In genomic region chr6:55528624-55529023, GRCh38 we compare ENCODE assay signal across 8 cellular contexts. TPM values are rescaled to one million over a fixed set of nuclear protein-coding genes. Genes with fewer than 3 reads are reported as not detected.
DNase-seq lines count a peak whose midpoint lies in the region; ATAC-seq and TF ChIP-seq lines count a peak whose summit lies in the region.

No MANE protein-coding gene starts in this region.

- DNase-seq in AG08395 (ENCODE audit: low spot score) (peak; percentile 4), Karpas-422 (peak; percentile 75), body of pancreas (peak in 3 of 4 donors; percentile 22 to 45 (median 40)), renal cortical epithelial cell (ENCODE audit: low read depth) (peak; percentile 69), pons (ENCODE audit: low spot score) (no peak)
- no peak for DNase-seq in activated CD8-positive, alpha-beta memory T cell treated with anti-CD3 and anti-CD28 coated beads for 24 hours

- H3K27me3 ChIP-seq in Karpas-422 (ENCODE audit: low read length) (no peaks in the 10 kb centered on the region), body of pancreas (no peaks in the 10 kb centered on the region)

- intact Hi-C loops in body of pancreas (cut with DNase I) = no loop called here

- H2AFZ ChIP-seq in Karpas-422 (ENCODE audit: low read length) = no peak overlapping the region

- H3K4me3 ChIP-seq in Karpas-422 (ENCODE audit: low read length) = no peak overlapping the region
- no peak overlapping the region for H3K4me3 ChIP-seq in body of pancreas

- H4K20me1 ChIP-seq in Karpas-422 (ENCODE audit: insufficient read depth, low read depth, low read length) = no peaks in the 10 kb centered on the region

- TF ChIP-seq POLR2A in body of pancreas (IDR thresholded peaks at IDR 0.05) = no peak

- no peak overlapping the region for H3K9ac ChIP-seq in Karpas-422 (ENCODE audit: low read length)

- H3K4me2 ChIP-seq in Karpas-422 (ENCODE audit: low read depth, low read length, poor library complexity, severe bottlenecking) = no peak overlapping the region

- no peaks in the 10 kb centered on the region for H3K36me3 ChIP-seq in Karpas-422 (ENCODE audit: insufficient read depth, low read length)
- no peaks in the 10 kb centered on the region for H3K36me3 ChIP-seq in body of pancreas (replicated peaks in 1 of 2; ENCODE audit: insufficient read depth in 1 of 2, low read depth in 2 of 2)

- H3K9me3 ChIP-seq in Karpas-422 (ENCODE audit: low read length) = no peaks in the 10 kb centered on the region
- no peaks in the 10 kb centered on the region for H3K9me3 ChIP-seq in body of pancreas

- no peaks in the 10 kb centered on the region for H3K79me2 ChIP-seq in Karpas-422 (ENCODE audit: low read length)

- H3K9me2 ChIP-seq in Karpas-422 (replicated peaks; ENCODE audit: insufficient read depth, low read length) = no peaks in the 10 kb centered on the region

- ATAC-seq in GM19351 (IDR thresholded peaks at IDR 0.05; ENCODE audit: unreplicated experiment) (peak; percentile 85), body of pancreas (peak; percentile 81), HG03196 (IDR thresholded peaks at IDR 0.05; ENCODE audit: unreplicated experiment) (no peak)

- WGBS in body of pancreas, 2 donors = 22 to 25% methylated on average over 1 of the region's 1 CpG

- no peaks in the 10 kb centered on the region for H3K4me1 ChIP-seq in Karpas-422 (ENCODE audit: low read length)
- no peaks in the 10 kb centered on the region for H3K4me1 ChIP-seq in body of pancreas

- H3K27ac ChIP-seq in Karpas-422 (ENCODE audit: low read length) (no peak overlapping the region), body of pancreas (no peak overlapping the region)

- peak in 6 of 7 experiments; percentile 20 to 63 (median 33) for TF ChIP-seq CTCF in body of pancreas (IDR thresholded peaks at IDR 0.05)

RNA-seq across cellular contexts. Expression of gene HMGCLL1, which starts 50.4 kb away (rescaled TPM):
- not detected in 2 replicates for total RNA-seq in Karpas-422 (2014; rRNA removed; shearing (Covaris generic); ENCODE audit: low replicate concordance)
- total RNA-seq in body of pancreas = 1 to 10 TPM; 1.8 to 2.3 TPM
- 0.45 and 0.69 TPM in 2 replicates for total RNA-seq in renal cortical epithelial cell

Comparison
In these comparisons a context has a peak if more than half of its experiments do, and no peak if none do; other contexts are left out.
1. DNase-seq: peak in AG08395 (single experiment), Karpas-422 (single experiment), body of pancreas (3 of 4) and renal cortical epithelial cell (single experiment); none in pons (single experiment) and activated CD8-positive, alpha-beta memory T cell treated with anti-CD3 and anti-CD28 coated beads for 24 hours (single experiment).